ENCODE assay signal across 1 cellular context in genomic region chr11:44309483-44310197, GRCh38.
TF ChIP-seq lines count a peak whose summit lies in the region.

Gene ALX4, minus strand, starts transcription at chr11:44310139. Its CDS starts 77 bp downstream, at chr11:44310062.

TF ChIP-seq in K562, 482 proteins besides CTCF, POLR2A, EP300 and RAD21 (continued from another document):
- TF ChIP-seq E2F4 (CRISPR knock-in tag; IDR thresholded peaks at IDR 0.05; ENCODE audit: low read depth): peak; percentile 64; the same call in 1 of the 2 replicates
- 0 out of 4 replicates have a peak, but pooled peaks of 1 of the 2 experiments have one; percentile 5 for TF ChIP-seq RCOR1 (IDR thresholded peaks at IDR 0.05; ENCODE audit: borderline replicate concordance in 1 of 2, low read depth in 2 of 2, low read length in 2 of 2)
- peak; percentile 64 for TF ChIP-seq KDM5B (IDR thresholded peaks at IDR 0.05; ENCODE audit: insufficient replicate concordance, low read depth, low read length)
- peak; percentile 39 for TF ChIP-seq SAP30 (IDR thresholded peaks at IDR 0.05; ENCODE audit: borderline replicate concordance, insufficient read depth, low read depth, low read length, poor library complexity, severe bottlenecking)
- no peak for TF ChIP-seq EHMT2 (IDR thresholded peaks at IDR 0.05)
- peak; percentile 62 for TF ChIP-seq GABPB1 (CRISPR knock-in tag; IDR thresholded peaks at IDR 0.05)
- peak; percentile 22; the same call in 1 of the 2 replicates for TF ChIP-seq RNF2 (IDR thresholded peaks at IDR 0.05)
- TF ChIP-seq ZBTB7A (IDR thresholded peaks at IDR 0.05; ENCODE audit: borderline replicate concordance, control insufficient read depth, low read depth, low read length): 0 out of 2 replicates have a peak, but pooled peaks have one; percentile 36
- 0 out of 2 replicates have a peak, but pooled peaks have one; percentile 29 for TF ChIP-seq ZNF24 (IDR thresholded peaks at IDR 0.05)
- TF ChIP-seq RFX1 (IDR thresholded peaks at IDR 0.05): no peak
- peak; percentile 46; the same call in 1 of the 2 replicates for TF ChIP-seq TGIF2 (CRISPR knock-in tag; IDR thresholded peaks at IDR 0.05)
- peak; percentile 77 for TF ChIP-seq E2F5 (CRISPR knock-in tag; IDR thresholded peaks at IDR 0.05)
- no peak for TF ChIP-seq ESRRB (CRISPR knock-in tag; IDR thresholded peaks at IDR 0.05; ENCODE audit: borderline replicate concordance)
- TF ChIP-seq USF2 (CRISPR knock-in tag; IDR thresholded peaks at IDR 0.05): 0 out of 2 replicates have a peak, but pooled peaks have one; percentile 20
- peak; percentile 29 for TF ChIP-seq PHF20 (IDR thresholded peaks at IDR 0.05; ENCODE audit: partially characterized antibody)
- TF ChIP-seq KAT7 (CRISPR knock-in tag; IDR thresholded peaks at IDR 0.05; ENCODE audit: borderline replicate concordance): peak; percentile 95
- no peak for TF ChIP-seq ZNF518B (CRISPR knock-in tag; IDR thresholded peaks at IDR 0.05)
- TF ChIP-seq ZNF76 (CRISPR knock-in tag; IDR thresholded peaks at IDR 0.05; ENCODE audit: borderline replicate concordance): no peak
- TF ChIP-seq THAP7 (CRISPR knock-in tag; IDR thresholded peaks at IDR 0.05): no peak
- no peak for TF ChIP-seq HNRNPK (IDR thresholded peaks at IDR 0.05; ENCODE audit: low read depth, low read length, poor library complexity, severe bottlenecking)
- no peak for TF ChIP-seq NELFE (IDR thresholded peaks at IDR 0.05; ENCODE audit: insufficient read depth, insufficient read length)
- TF ChIP-seq PCBP2 (IDR thresholded peaks at IDR 0.05; ENCODE audit: low read depth, low read length, poor library complexity, severe bottlenecking): no peak
- no peak for TF ChIP-seq ARID3A (IDR thresholded peaks at IDR 0.05; ENCODE audit: borderline replicate concordance, low read depth, low read length)
- TF ChIP-seq ZNF232 (CRISPR knock-in tag; IDR thresholded peaks at IDR 0.05): peak; percentile 94
- TF ChIP-seq NCOA6 (IDR thresholded peaks at IDR 0.05): peak; percentile 64; the same call in 1 of the 2 replicates
- no peak for TF ChIP-seq VEZF1 (CRISPR knock-in tag; IDR thresholded peaks at IDR 0.05)
- peak; percentile 93; the same call in 1 of the 2 replicates for TF ChIP-seq HDAC6 (IDR thresholded peaks at IDR 0.05; ENCODE audit: low read depth, low read length)
- TF ChIP-seq ZBTB33 (CRISPR knock-in tag; IDR thresholded peaks at IDR 0.05): peak; percentile 94
- peak; percentile 75; the same call in 1 of the 2 replicates for TF ChIP-seq IRF1 (CRISPR knock-in tag; IDR thresholded peaks at IDR 0.05; ENCODE audit: borderline replicate concordance)
- TF ChIP-seq CBFA2T3 (IDR thresholded peaks at IDR 0.05): no peak
- no peak for TF ChIP-seq SMARCC2 (IDR thresholded peaks at IDR 0.05; ENCODE audit: low read depth)
- TF ChIP-seq U2AF1 (optimal IDR thresholded peaks at IDR 0.05; ENCODE audit: low read depth, low read length): peak; percentile 34
- TF ChIP-seq TEAD1 (CRISPR knock-in tag; IDR thresholded peaks at IDR 0.05): peak in 1 of 2 experiments; percentile 78; a peak in 2 of 4 replicates
- no peak for TF ChIP-seq TAF15 (IDR thresholded peaks at IDR 0.05; ENCODE audit: low read depth, low read length)
- TF ChIP-seq ZNF140 (CRISPR knock-in tag; IDR thresholded peaks at IDR 0.05): no peak
- TF ChIP-seq FOXP1 (CRISPR knock-in tag; IDR thresholded peaks at IDR 0.05): peak; percentile 88
- no peak for TF ChIP-seq BRD9 (IDR thresholded peaks at IDR 0.05; ENCODE audit: low read depth, partially characterized antibody)
- no peak for TF ChIP-seq NBN (IDR thresholded peaks at IDR 0.05; ENCODE audit: low read depth)
- TF ChIP-seq ZNF511 (CRISPR knock-in tag; IDR thresholded peaks at IDR 0.05): peak; percentile 79; the same call in 1 of the 2 replicates
- TF ChIP-seq TFAP4 (CRISPR knock-in tag; IDR thresholded peaks at IDR 0.05; ENCODE audit: borderline replicate concordance): peak; percentile 76
- TF ChIP-seq NCOR1 (IDR thresholded peaks at IDR 0.05): no peak
- TF ChIP-seq PRPF4 (IDR thresholded peaks at IDR 0.05; ENCODE audit: insufficient read depth, low read depth, low read length, poor library complexity, severe bottlenecking): no peak
- no peak for TF ChIP-seq FOS (IDR thresholded peaks at IDR 0.05; ENCODE audit: extremely low read depth, insufficient read length)
- TF ChIP-seq E2F3 (CRISPR knock-in tag; IDR thresholded peaks at IDR 0.05): 0 out of 2 replicates have a peak, but pooled peaks have one; percentile 5
- TF ChIP-seq FOXA3 (CRISPR knock-in tag; conservative IDR thresholded peaks at IDR 0.05 in 1 of 2, IDR thresholded peaks at IDR 0.05 in 1 of 2): peak in 1 of 2 experiments; percentile 55; a peak in 1 of 4 replicates
- TF ChIP-seq ZNF431 (CRISPR knock-in tag; IDR thresholded peaks at IDR 0.05): peak; percentile 84
- no peak for TF ChIP-seq MXI1 (IDR thresholded peaks at IDR 0.05; ENCODE audit: low read depth, low read length)
- TF ChIP-seq ETV1 (tag; conservative IDR thresholded peaks at IDR 0.05; ENCODE audit: low read depth): no peak
- 0 out of 2 replicates have a peak, but pooled peaks have one; percentile 21 for TF ChIP-seq RB1 (IDR thresholded peaks at IDR 0.05; ENCODE audit: low read depth)
- TF ChIP-seq PHF8 (IDR thresholded peaks at IDR 0.05; ENCODE audit: borderline replicate concordance, low read length): peak; percentile 62; the same call in 1 of the 2 replicates
- TF ChIP-seq TEAD4 (IDR thresholded peaks at IDR 0.05; ENCODE audit: low read length): no peak
- TF ChIP-seq TEAD4 (CRISPR knock-in tag; IDR thresholded peaks at IDR 0.05; ENCODE audit: borderline replicate concordance): peak; percentile 94; the same call in 1 of the 2 replicates
- no peak for TF ChIP-seq RBM17 (IDR thresholded peaks at IDR 0.05; ENCODE audit: borderline replicate concordance, low read depth, low read length)
